ENCODE assay signal across 2 cellular contexts in genomic region chr7:155533827-155534690, GRCh38.
TF ChIP-seq lines count a peak whose summit lies in the region.

No MANE protein-coding gene starts in this region.

TF ChIP-seq in GM23338, 12 proteins besides CTCF, POLR2A, EP300 and RAD21 (continued from another document):
- TF ChIP-seq NANOG (IDR thresholded peaks at IDR 0.05; ENCODE audit: borderline replicate concordance) (no peak), ZNF114 (CRISPR knock-in tag; IDR thresholded peaks at IDR 0.05) (no peak)
TF ChIP-seq in GM23338: peak in this region for 1.

TF ChIP-seq in GM12878, 131 proteins besides CTCF, POLR2A, EP300 and RAD21 (continued from another document):
- TF ChIP-seq SMC3 (IDR thresholded peaks at IDR 0.05; ENCODE audit: borderline replicate concordance, low read length) (peak; percentile 51), MXI1 (IDR thresholded peaks at IDR 0.05; ENCODE audit: low read depth, low read length) (no peak), CEBPZ (IDR thresholded peaks at IDR 0.05; ENCODE audit: low read depth, low read length) (no peak), BHLHE40 (IDR thresholded peaks at IDR 0.05; ENCODE audit: borderline replicate concordance in 1 of 2, low read depth in 2 of 2, low read length in 1 of 2) (peak in 1 of 2 experiments; percentile 46; a peak in 2 of 4 replicates), CEBPB (IDR thresholded peaks at IDR 0.05; ENCODE audit: borderline replicate concordance in 1 of 2, low read depth in 2 of 2, low read length in 2 of 2) (no peak), YY1 (IDR thresholded peaks at IDR 0.05; ENCODE audit: low read depth, low read length) (0 out of 2 replicates have a peak, but pooled peaks have one; percentile 19), CHD1 (IDR thresholded peaks at IDR 0.05; ENCODE audit: low read depth, low read length) (no peak), TARDBP (IDR thresholded peaks at IDR 0.05; ENCODE audit: borderline replicate concordance) (no peak), SREBF2 (IDR thresholded peaks at IDR 0.05; ENCODE audit: low read length) (no peak), SIX5 (IDR thresholded peaks at IDR 0.05; ENCODE audit: low read depth, low read length, severe bottlenecking) (no peak), DPF2 (IDR thresholded peaks at IDR 0.05) (no peak), NFIC (IDR thresholded peaks at IDR 0.05; ENCODE audit: low read depth, low read length) (no peak), SMARCA5 (IDR thresholded peaks at IDR 0.05) (no peak)
- TF ChIP-seq, protein P1, sequence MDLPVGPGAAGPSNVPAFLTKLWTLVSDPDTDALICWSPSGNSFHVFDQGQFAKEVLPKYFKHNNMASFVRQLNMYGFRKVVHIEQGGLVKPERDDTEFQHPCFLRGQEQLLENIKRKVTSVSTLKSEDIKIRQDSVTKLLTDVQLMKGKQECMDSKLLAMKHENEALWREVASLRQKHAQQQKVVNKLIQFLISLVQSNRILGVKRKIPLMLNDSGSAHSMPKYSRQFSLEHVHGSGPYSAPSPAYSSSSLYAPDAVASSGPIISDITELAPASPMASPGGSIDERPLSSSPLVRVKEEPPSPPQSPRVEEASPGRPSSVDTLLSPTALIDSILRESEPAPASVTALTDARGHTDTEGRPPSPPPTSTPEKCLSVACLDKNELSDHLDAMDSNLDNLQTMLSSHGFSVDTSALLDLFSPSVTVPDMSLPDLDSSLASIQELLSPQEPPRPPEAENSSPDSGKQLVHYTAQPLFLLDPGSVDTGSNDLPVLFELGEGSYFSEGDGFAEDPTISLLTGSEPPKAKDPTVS (IDR thresholded peaks at IDR 0.05; ENCODE audit: low read depth, low read length) = no peak
- TF ChIP-seq, protein P2, sequence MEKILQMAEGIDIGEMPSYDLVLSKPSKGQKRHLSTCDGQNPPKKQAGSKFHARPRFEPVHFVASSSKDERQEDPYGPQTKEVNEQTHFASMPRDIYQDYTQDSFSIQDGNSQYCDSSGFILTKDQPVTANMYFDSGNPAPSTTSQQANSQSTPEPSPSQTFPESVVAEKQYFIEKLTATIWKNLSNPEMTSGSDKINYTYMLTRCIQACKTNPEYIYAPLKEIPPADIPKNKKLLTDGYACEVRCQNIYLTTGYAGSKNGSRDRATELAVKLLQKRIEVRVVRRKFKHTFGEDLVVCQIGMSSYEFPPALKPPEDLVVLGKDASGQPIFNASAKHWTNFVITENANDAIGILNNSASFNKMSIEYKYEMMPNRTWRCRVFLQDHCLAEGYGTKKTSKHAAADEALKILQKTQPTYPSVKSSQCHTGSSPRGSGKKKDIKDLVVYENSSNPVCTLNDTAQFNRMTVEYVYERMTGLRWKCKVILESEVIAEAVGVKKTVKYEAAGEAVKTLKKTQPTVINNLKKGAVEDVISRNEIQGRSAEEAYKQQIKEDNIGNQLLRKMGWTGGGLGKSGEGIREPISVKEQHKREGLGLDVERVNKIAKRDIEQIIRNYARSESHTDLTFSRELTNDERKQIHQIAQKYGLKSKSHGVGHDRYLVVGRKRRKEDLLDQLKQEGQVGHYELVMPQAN (conservative IDR thresholded peaks at IDR 0.05) = no peak
